In the genomic region with DNA sequence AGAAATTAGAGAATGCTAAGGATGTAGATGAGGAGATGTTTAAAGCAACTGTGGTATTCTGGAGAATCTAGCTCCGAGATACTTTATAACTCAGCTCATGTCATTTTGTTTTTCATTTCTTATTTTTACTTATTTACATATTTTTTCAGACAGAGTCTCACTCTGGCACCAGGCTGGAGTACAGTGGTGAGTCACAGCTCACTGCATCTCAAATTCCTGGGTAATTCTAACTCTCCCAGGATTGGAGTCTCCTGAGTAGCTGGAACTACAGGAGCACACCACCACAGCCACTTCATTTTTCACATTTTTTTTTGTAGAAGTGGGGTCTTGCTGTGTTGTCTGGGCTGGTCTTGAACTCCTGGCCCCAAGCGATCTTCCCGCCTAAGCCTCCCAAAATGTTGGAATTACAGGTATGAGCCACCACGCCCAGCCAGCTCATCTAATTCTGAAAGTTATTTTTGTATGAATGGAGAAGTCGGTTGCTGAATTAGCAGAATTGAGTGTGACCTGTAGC, we compare ENCODE assay signal across 18 cellular contexts.
DNase-seq lines count a peak whose midpoint lies in the region; ATAC-seq and TF ChIP-seq lines count a peak whose summit lies in the region.
"Had no signal": no experiment of that assay in that cellular context is flagged by ENCODE, and none has a peak within 500 bp of the region (broad histone marks: within the 10 kb centered on the region; RNA-seq: fewer than 3 reads in every experiment).

No MANE protein-coding gene starts in this region.

- H3K4me1 Mint-ChIP-seq in mesothelial cell of epicardium, result peaks cover 3% of the 10 kb centered on the region
- no peaks in the 10 kb centered on the region for H3K4me1 Mint-ChIP-seq in stimulated activated effector memory CD8-positive, alpha-beta T cell treated with anti-CD3 and anti-CD28 coated beads, Interleukin-12 subunit alpha, Interleukin-12 subunit beta, amount 100 ng/mL, for 72 hours
- H3K4me1 Mint-ChIP-seq: activated CD8-positive, alpha-beta memory T cell treated with anti-CD3 and anti-CD28 coated beads, Interleukin-2, amount 10 ng/mL, durations not matched to agents 7 days and 5 days; activated naive CD4-positive, alpha-beta T cell treated with anti-CD3 and anti-CD28 coated beads, Interleukin-2, amount 10 ng/mL, durations not matched to agents 7 days and 5 days; B cell; neural progenitor cell had no signal

- TF ChIP-seq CTCF in BE2C (IDR thresholded peaks at IDR 0.05; ENCODE audit: low read depth, low read length) (no peak), mesothelial cell of epicardium (IDR thresholded peaks at IDR 0.05; ENCODE audit: unreplicated experiment) (no peak)

- H3K9me3 Mint-ChIP-seq in mesothelial cell of epicardium, result no peaks in the 10 kb centered on the region
- no peaks in the 10 kb centered on the region for H3K9me3 Mint-ChIP-seq in stimulated activated effector memory CD8-positive, alpha-beta T cell treated with anti-CD3 and anti-CD28 coated beads, Interleukin-12 subunit alpha, Interleukin-12 subunit beta, amount 100 ng/mL, for 72 hours
- H3K9me3 Mint-ChIP-seq: activated naive CD4-positive, alpha-beta T cell treated with anti-CD3 and anti-CD28 coated beads, Interleukin-2, amount 10 ng/mL, durations not matched to agents 7 days and 5 days; WTC11 had no signal

- H3K4me3 Mint-ChIP-seq in mesothelial cell of epicardium, result no peak overlapping the region
- H3K4me3 Mint-ChIP-seq in stimulated activated effector memory CD8-positive, alpha-beta T cell treated with anti-CD3 and anti-CD28 coated beads, Interleukin-12 subunit alpha, Interleukin-12 subunit beta, amount 100 ng/mL, for 72 hours, result no peak overlapping the region
- H3K4me3 Mint-ChIP-seq: activated CD8-positive, alpha-beta memory T cell treated with anti-CD3 and anti-CD28 coated beads, Interleukin-2, amount 10 ng/mL, durations not matched to agents 7 days and 5 days; activated naive CD4-positive, alpha-beta T cell treated with anti-CD3 and anti-CD28 coated beads, Interleukin-2, amount 10 ng/mL, durations not matched to agents 7 days and 5 days; B cell; neural progenitor cell; WTC11 had no signal

- no peaks in the 10 kb centered on the region for H3K36me3 ChIP-seq in BE2C
- H3K36me3 ChIP-seq: neural progenitor cell had no signal

- ATAC-seq in GM21367 (IDR thresholded peaks at IDR 0.05; ENCODE audit: unreplicated experiment), result no peak
- ATAC-seq in stimulated activated effector memory CD8-positive, alpha-beta T cell treated with anti-CD3 and anti-CD28 coated beads, Interleukin-12 subunit alpha, Interleukin-12 subunit beta, amount 100 ng/mL, for 72 hours, result no peak
- ATAC-seq: activated CD8-positive, alpha-beta memory T cell treated with anti-CD3 and anti-CD28 coated beads, Interleukin-2, amount 10 ng/mL, durations not matched to agents 7 days and 5 days had no signal

- H3K27me3 Mint-ChIP-seq in mesothelial cell of epicardium (ENCODE audit: low read depth), result no peaks in the 10 kb centered on the region
- H3K27me3 Mint-ChIP-seq: activated naive CD4-positive, alpha-beta T cell treated with anti-CD3 and anti-CD28 coated beads, Interleukin-2, amount 10 ng/mL, durations not matched to agents 7 days and 5 days had no signal

- no peaks in the 10 kb centered on the region for H3K4me1 ChIP-seq in BE2C
- H3K4me1 ChIP-seq: neural progenitor cell had no signal

- no peaks in the 10 kb centered on the region; the same call in 1 of the 2 replicates for H3K9me3 ChIP-seq in BE2C

- no peak overlapping the region for H3K27ac Mint-ChIP-seq in mesothelial cell of epicardium
- H3K27ac Mint-ChIP-seq in stimulated activated effector memory CD8-positive, alpha-beta T cell treated with anti-CD3 and anti-CD28 coated beads, Interleukin-12 subunit alpha, Interleukin-12 subunit beta, amount 100 ng/mL, for 72 hours, result no peak overlapping the region
- H3K27ac Mint-ChIP-seq: activated CD8-positive, alpha-beta memory T cell treated with anti-CD3 and anti-CD28 coated beads, Interleukin-2, amount 10 ng/mL, durations not matched to agents 7 days and 5 days; activated naive CD4-positive, alpha-beta T cell treated with anti-CD3 and anti-CD28 coated beads, Interleukin-2, amount 10 ng/mL, durations not matched to agents 7 days and 5 days; B cell; neural progenitor cell; WTC11 had no signal

- peaks cover 26% of the 10 kb centered on the region for H3K36me3 Mint-ChIP-seq in mesothelial cell of epicardium
- H3K36me3 Mint-ChIP-seq in stimulated activated effector memory CD8-positive, alpha-beta T cell treated with anti-CD3 and anti-CD28 coated beads, Interleukin-12 subunit alpha, Interleukin-12 subunit beta, amount 100 ng/mL, for 72 hours, result no peaks in the 10 kb centered on the region
- H3K36me3 Mint-ChIP-seq: activated CD8-positive, alpha-beta memory T cell treated with anti-CD3 and anti-CD28 coated beads, Interleukin-2, amount 10 ng/mL, durations not matched to agents 7 days and 5 days; activated naive CD4-positive, alpha-beta T cell treated with anti-CD3 and anti-CD28 coated beads, Interleukin-2, amount 10 ng/mL, durations not matched to agents 7 days and 5 days; WTC11 had no signal

- DNase-seq in EH (ENCODE audit: low read depth) (peak; percentile 79), RPMI7951 (ENCODE audit: low read depth) (peak; percentile 21), fibroblast of gingiva (ENCODE audit: low read depth) (peak; percentile 44), renal cortical epithelial cell (ENCODE audit: low read depth) (peak; percentile 36), BE2C (no peak), mesothelial cell of epicardium (ENCODE audit: low spot score in 2 of 2, unreplicated experiment in 2 of 2) (no peak)
- no peak for DNase-seq in stimulated activated effector memory CD8-positive, alpha-beta T cell treated with anti-CD3 and anti-CD28 coated beads, Interleukin-12 subunit alpha, Interleukin-12 subunit beta, amount 100 ng/mL, for 72 hours (ENCODE audit: low spot score in 2 of 2)
- DNase-seq: activated CD8-positive, alpha-beta memory T cell treated with anti-CD3 and anti-CD28 coated beads, Interleukin-2, amount 10 ng/mL, durations not matched to agents 7 days and 5 days; activated naive CD4-positive, alpha-beta T cell treated with anti-CD3 and anti-CD28 coated beads, Interleukin-2, amount 10 ng/mL, durations not matched to agents 7 days and 5 days; DND-41; NCI-H1417 treated with DMSO at 0.1 percent for 48 hours; NCI-H446; small intestine had no signal

- H3K4me3 ChIP-seq in BE2C (ENCODE audit: low read depth, low read length), result no peak overlapping the region
- H3K4me3 ChIP-seq: lung, neural progenitor cell had no signal

- no peaks in the 10 kb centered on the region for H3K27me3 ChIP-seq in BE2C
- H3K27me3 ChIP-seq: neural progenitor cell had no signal

Comparison
In these comparisons a context has a peak if more than half of its experiments do, and no peak if none do; other contexts are left out.
1. DNase-seq: peak in EH (single experiment), RPMI7951 (single experiment), fibroblast of gingiva (single experiment) and renal cortical epithelial cell (single experiment); none in BE2C (single experiment), mesothelial cell of epicardium (0 of 2) and stimulated activated effector memory CD8-positive, alpha-beta T cell treated with anti-CD3 and anti-CD28 coated beads, Interleukin-12 subunit alpha, Interleukin-12 subunit beta, amount 100 ng/mL, for 72 hours (0 of 2).